ENCODE assay signal across 17 cellular contexts in genomic region chr3:105979961-105980360, GRCh38.
DNase-seq lines count a peak whose midpoint lies in the region; ATAC-seq and TF ChIP-seq lines count a peak whose summit lies in the region.
"Had no signal": no experiment of that assay in that cellular context is flagged by ENCODE, and none has a peak within 500 bp of the region (broad histone marks: within the 10 kb centered on the region; RNA-seq: fewer than 3 reads in every experiment).

No MANE protein-coding gene starts in this region.

- no peak overlapping the region for H3K4me3 ChIP-seq in ACC112 (ENCODE audit: low read depth, low read length)
- no peak overlapping the region for H3K4me3 ChIP-seq in IMR-90 (ENCODE audit: insufficient read depth, low read depth, low read length)
- no peak overlapping the region for H3K4me3 ChIP-seq in brain microvascular endothelial cell (ENCODE audit: low read depth, low read length)
- H3K4me3 ChIP-seq in osteoblast (ENCODE audit: insufficient read depth, low read length) = no peak overlapping the region
- H3K4me3 ChIP-seq: GM12878, GM23338 had no signal

- no peak overlapping the region for H4K91ac ChIP-seq in IMR-90 (ENCODE audit: insufficient read depth, low read depth, low read length)

- no peak overlapping the region for H3K14ac ChIP-seq in IMR-90 (replicated peaks; ENCODE audit: low read depth, low read length)

- H4K5ac ChIP-seq in IMR-90 (ENCODE audit: low read depth, low read length) = no peak overlapping the region

- H2BK15ac ChIP-seq in IMR-90 (ENCODE audit: low read depth, low read length) = no peak overlapping the region

- POLR2A ChIA-PET in IMR-90 (lab: Charles Lee; ENCODE audit: unreplicated experiment) = no interaction called here

- H2BK5ac ChIP-seq in IMR-90 (ENCODE audit: low read depth, low read length, poor library complexity, severe bottlenecking) = no peak overlapping the region

- H3K27me3 ChIP-seq in ACC112 (ENCODE audit: insufficient read depth, low read length) = no peaks in the 10 kb centered on the region
- no peaks in the 10 kb centered on the region for H3K27me3 ChIP-seq in IMR-90 (ENCODE audit: control insufficient read depth, insufficient read depth, low read length)
- no peaks in the 10 kb centered on the region for H3K27me3 ChIP-seq in brain microvascular endothelial cell (replicated peaks)
- no peaks in the 10 kb centered on the region for H3K27me3 ChIP-seq in osteoblast (ENCODE audit: insufficient read depth, low read length)
- H3K27me3 ChIP-seq: BE2C had no signal

- TF ChIP-seq POLR2A in IMR-90 (IDR thresholded peaks at IDR 0.05; ENCODE audit: low read depth, low read length) = no peak

- in situ Hi-C loops in IMR-90 (cut with MboI; ENCODE audit: low sequenced_read_pairs) = no loop called here
- in situ Hi-C loops in brain microvascular endothelial cell (cut with HindIII; ENCODE audit: low pct_ligation_motif_present, low sequenced_read_pairs) = no loop called here

- no peak overlapping the region for H3K23ac ChIP-seq in IMR-90 (ENCODE audit: low read depth, low read length)

- H4K20me1 ChIP-seq in IMR-90 (ENCODE audit: insufficient read depth, low read length) (no peaks in the 10 kb centered on the region), osteoblast (ENCODE audit: insufficient read depth, low read length) (no peaks in the 10 kb centered on the region)

- BruUV-seq in IMR-90 (replicated peaks; lab: Mats Ljungman, UMichigan) = no TSS peak

- CTCF ChIA-PET in IMR-90 (lab: Yijun Ruan, JAX) = interaction anchor here (0.5 kb wide), 1 partner anchor 454 kb away, joined by 3 read pairs; no protein-coding TSS in a partner anchor

- no peak overlapping the region for H3K18ac ChIP-seq in IMR-90 (ENCODE audit: low read depth, low read length)

- TF ChIP-seq CTCF in IMR-90 (conservative IDR thresholded peaks at IDR 0.05; ENCODE audit: low read depth, low read length) = no peak
- TF ChIP-seq CTCF in brain microvascular endothelial cell (IDR thresholded peaks at IDR 0.05; ENCODE audit: low read depth, low read length, missing control alignments) = no peak
- no peak for TF ChIP-seq CTCF in osteoblast (IDR thresholded peaks at IDR 0.05; ENCODE audit: extremely low read depth, low read depth, low read length)

- no peak overlapping the region for H3K9ac ChIP-seq in IMR-90 (ENCODE audit: low read depth, low read length)

- H3K36me3 ChIP-seq in ACC112 (ENCODE audit: insufficient read depth, low read length) (no peaks in the 10 kb centered on the region), IMR-90 (ENCODE audit: control insufficient read depth, insufficient read depth, low read length) (no peaks in the 10 kb centered on the region), brain microvascular endothelial cell (replicated peaks) (no peaks in the 10 kb centered on the region), osteoblast (ENCODE audit: insufficient read depth, low read length) (no peaks in the 10 kb centered on the region)
- H3K36me3 ChIP-seq: BE2C had no signal

- no peak overlapping the region for H3K56ac ChIP-seq in IMR-90 (ENCODE audit: extremely low read depth, insufficient read depth, low read length)

- intact Hi-C loops in IMR-90 (cut with micrococcal nuclease) = no loop called here

- H2BK20ac ChIP-seq in IMR-90 (ENCODE audit: low read depth, low read length) = no peak overlapping the region

- DNase-seq in IMR-90 (peak; percentile 59), brain microvascular endothelial cell (peak; percentile 45), osteoblast (ENCODE audit: insufficient read length, low spot score, missing footprints) (no peak), Ammon's horn (ENCODE audit: low spot score) (no peak), MV-4-11 (lab: John Stamatoyannopoulos, UW) (no peak), T-helper 2 cell (no peak)
- DNase-seq: 8988T; BE2C; CD8-positive, alpha-beta T cell; COR-L47; DND-41; H7; KBM-7 had no signal

- H3K4me1 ChIP-seq in ACC112 (ENCODE audit: control insufficient read depth, insufficient read depth, low read length, unreplicated experiment) (peaks cover 7% of the 10 kb centered on the region), IMR-90 (ENCODE audit: control insufficient read depth, insufficient read depth, low read length) (peaks cover 3% of the 10 kb centered on the region; the same call in 1 of the 2 replicates), osteoblast (ENCODE audit: insufficient read depth, low read length) (peaks cover 21% of the 10 kb centered on the region)

- H3K27ac ChIP-seq in ACC112 (ENCODE audit: low read depth, low read length) (no peak overlapping the region), IMR-90 (ENCODE audit: insufficient read depth, low read length) (no peak overlapping the region), brain microvascular endothelial cell (peak overlapping the region; percentile 18), osteoblast (ENCODE audit: low read depth, low read length) (peak overlapping the region; percentile 32)

- H2AK9ac ChIP-seq in IMR-90 (replicated peaks; ENCODE audit: low read depth, low read length, poor library complexity) = no peak overlapping the region

- no peak for TF ChIP-seq RAD21 in IMR-90 (IDR thresholded peaks at IDR 0.05; ENCODE audit: low read length)

- H4K8ac ChIP-seq in IMR-90 (ENCODE audit: low read depth in 2 of 2, low read length in 2 of 2) = no peak overlapping the region

- H3K4ac ChIP-seq in IMR-90 (ENCODE audit: low read depth, low read length) = no peak overlapping the region

- WGBS in IMR-90 (ENCODE audit: extremely low coverage in 2 of 2, insufficient read length in 1 of 2), 2 experiments = no CpG with 5 or more reads among the region's 3 CpGs

- no peaks in the 10 kb centered on the region for H3K79me1 ChIP-seq in IMR-90 (ENCODE audit: low read depth in 1 of 2, low read length in 2 of 2)

- no peak overlapping the region for H2BK120ac ChIP-seq in IMR-90 (ENCODE audit: low read depth, low read length)

- ATAC-seq in IMR-90 (ENCODE audit: low read depth) (no peak), HG02642 (IDR thresholded peaks at IDR 0.05; ENCODE audit: poor library complexity, unreplicated experiment) (no peak)
- ATAC-seq: CD8-positive, alpha-beta T cell; GM12878; GM23338 had no signal

- H2AFZ ChIP-seq in ACC112 (ENCODE audit: low read length, unreplicated experiment) (peak overlapping the region; percentile 48), IMR-90 (replicated peaks; ENCODE audit: low read length, poor library complexity) (no peak overlapping the region), osteoblast (ENCODE audit: low read length) (no peak overlapping the region)
- H2AFZ ChIP-seq: GM23338 had no signal

- no peaks in the 10 kb centered on the region for H3K79me2 ChIP-seq in ACC112 (ENCODE audit: control insufficient read depth, insufficient read depth, low read length, unreplicated experiment)
- no peaks in the 10 kb centered on the region for H3K79me2 ChIP-seq in osteoblast (ENCODE audit: insufficient read depth, low read length)

- peaks cover 2% of the 10 kb centered on the region; the same call in 1 of the 2 replicates for H3K9me3 ChIP-seq in IMR-90 (ENCODE audit: control insufficient read depth, insufficient read depth, low read length)
- H3K9me3 ChIP-seq in osteoblast (ENCODE audit: low read depth, low read length) = no peaks in the 10 kb centered on the region
- H3K9me3 ChIP-seq: BE2C had no signal

- H3K9me1 ChIP-seq in IMR-90 (ENCODE audit: insufficient read depth, low read length) = no peaks in the 10 kb centered on the region

- dilution Hi-C loops in IMR-90 (cut with HindIII; ENCODE audit: low sequenced_read_pairs, unreplicated experiment) = no loop called here

- H2AK5ac ChIP-seq in IMR-90 (ENCODE audit: low read depth, low read length) = no peak overlapping the region

- H3K4me2 ChIP-seq in IMR-90 (ENCODE audit: low read depth, low read length) (no peak overlapping the region), osteoblast (ENCODE audit: insufficient read depth, low read length) (no peak overlapping the region)
- H3K4me2 ChIP-seq: GM23338 had no signal

TF ChIP-seq in IMR-90, 13 proteins besides CTCF, POLR2A, EP300 and RAD21:
- TF ChIP-seq RFX5 (IDR thresholded peaks at IDR 0.05; ENCODE audit: low read depth, low read length) = no peak
- TF ChIP-seq MXI1 (IDR thresholded peaks at IDR 0.05; ENCODE audit: borderline replicate concordance, low read depth, low read length) = no peak
- TF ChIP-seq SMC3 (IDR thresholded peaks at IDR 0.05; ENCODE audit: low read depth, low read length) = no peak
- TF ChIP-seq RCOR1 (IDR thresholded peaks at IDR 0.05; ENCODE audit: insufficient replicate concordance, low read length) = no peak
- TF ChIP-seq NFE2L2 (IDR thresholded peaks at IDR 0.05; ENCODE audit: low read depth, low read length) = no peak
- TF ChIP-seq FOS (IDR thresholded peaks at IDR 0.05; ENCODE audit: low read depth, low read length) = no peak

Comparison
In these comparisons a context has a peak if more than half of its experiments do, and no peak if none do; other contexts are left out.
1. H3K27ac ChIP-seq: peak in brain microvascular endothelial cell (single experiment) and osteoblast (single experiment); none in ACC112 (single experiment) and IMR-90 (single experiment).
2. DNase-seq: peak in IMR-90 (single experiment) and brain microvascular endothelial cell (single experiment); none in osteoblast (single experiment), Ammon's horn (single experiment), MV-4-11 (single experiment) and T-helper 2 cell (0 of 5).